ENCODE assay signal across 13 cellular contexts in genomic region chr3:98806583-98806982, GRCh38.
"Had no signal": no experiment of that assay in that cellular context is flagged by ENCODE, and none has a peak within 500 bp of the region (broad histone marks: within the 10 kb centered on the region; RNA-seq: fewer than 3 reads in every experiment).

No MANE protein-coding gene starts in this region.

- H3K79me2 ChIP-seq: parathyroid adenoma had no signal

- H3K27me3 Mint-ChIP-seq: activated T-cell treated with anti-CD3 and anti-CD28 coated beads, Interleukin-2, amount 50 U/mL, for 24 hours had no signal

- FAIRE-seq: colon had no signal

- H3K4me1 ChIP-seq: neural progenitor cell, parathyroid adenoma had no signal

- H3K4me3 Mint-ChIP-seq: activated T-cell treated with anti-CD3 and anti-CD28 coated beads, Interleukin-2, amount 50 U/mL, for 24 hours; neural progenitor cell; T-helper 2 cell treated with Interferon-gamma antibody and Interleukin-4, amounts not matched to agents 5 μg/mL and 100 μg/mL, for 36 hours had no signal

- H2AFZ ChIP-seq: neural progenitor cell, parathyroid adenoma had no signal

- H3K4me2 ChIP-seq: neural progenitor cell had no signal

- H3K27ac ChIP-seq: neural progenitor cell, parathyroid adenoma, tibial artery had no signal

- H3K4me3 ChIP-seq: neural progenitor cell, tibial artery had no signal

- H3K27me3 ChIP-seq: neural progenitor cell, tibial artery had no signal

- DNase-seq: activated effector memory CD4-positive, alpha-beta T cell treated with anti-CD3 and anti-CD28 coated beads, Interleukin-2, amount 50 U/mL, for 16 hours; activated T-cell treated with anti-CD3 and anti-CD28 coated beads, Interleukin-2, amount 50 U/mL, for 24 hours; amygdala; midbrain; retina; stimulated activated CD4-positive, alpha-beta T cell treated with anti-CD3 and anti-CD28 coated beads, Interleukin-15, amount 100 ng/mL, for 24 hours; tibial artery had no signal

- H3K27ac Mint-ChIP-seq: activated naive CD4-positive, alpha-beta T cell treated with anti-CD3 and anti-CD28 coated beads, Interleukin-2, amount 50 U/mL, for 72 hours; activated T-cell treated with anti-CD3 and anti-CD28 coated beads, Interleukin-2, amount 50 U/mL, for 24 hours; neural progenitor cell; T-helper 2 cell treated with Interferon-gamma antibody and Interleukin-4, amounts not matched to agents 5 μg/mL and 100 μg/mL, for 36 hours had no signal

- H3K9me3 ChIP-seq: tibial artery had no signal

- H3K9ac ChIP-seq: neural progenitor cell, parathyroid adenoma had no signal

- H3K9me3 Mint-ChIP-seq: activated naive CD4-positive, alpha-beta T cell treated with anti-CD3 and anti-CD28 coated beads, Interleukin-2, amount 50 U/mL, for 72 hours; activated T-cell treated with anti-CD3 and anti-CD28 coated beads, Interleukin-2, amount 50 U/mL, for 24 hours; T-helper 2 cell treated with Interferon-gamma antibody and Interleukin-4, amounts not matched to agents 5 μg/mL and 100 μg/mL, for 36 hours had no signal

- H3K4me1 Mint-ChIP-seq: neural progenitor cell had no signal

- ATAC-seq: activated CD4-positive, CD25-positive, alpha-beta regulatory T cell treated with anti-CD3 and anti-CD28 coated beads, Interleukin-2, amount 50 U/mL, for 24 hours; activated naive CD4-positive, alpha-beta T cell treated with anti-CD3 and anti-CD28 coated beads, Interleukin-2, amount 50 U/mL, for 72 hours had no signal
